10 cellular contexts compared by ENCODE assay signal in the genomic region with DNA sequence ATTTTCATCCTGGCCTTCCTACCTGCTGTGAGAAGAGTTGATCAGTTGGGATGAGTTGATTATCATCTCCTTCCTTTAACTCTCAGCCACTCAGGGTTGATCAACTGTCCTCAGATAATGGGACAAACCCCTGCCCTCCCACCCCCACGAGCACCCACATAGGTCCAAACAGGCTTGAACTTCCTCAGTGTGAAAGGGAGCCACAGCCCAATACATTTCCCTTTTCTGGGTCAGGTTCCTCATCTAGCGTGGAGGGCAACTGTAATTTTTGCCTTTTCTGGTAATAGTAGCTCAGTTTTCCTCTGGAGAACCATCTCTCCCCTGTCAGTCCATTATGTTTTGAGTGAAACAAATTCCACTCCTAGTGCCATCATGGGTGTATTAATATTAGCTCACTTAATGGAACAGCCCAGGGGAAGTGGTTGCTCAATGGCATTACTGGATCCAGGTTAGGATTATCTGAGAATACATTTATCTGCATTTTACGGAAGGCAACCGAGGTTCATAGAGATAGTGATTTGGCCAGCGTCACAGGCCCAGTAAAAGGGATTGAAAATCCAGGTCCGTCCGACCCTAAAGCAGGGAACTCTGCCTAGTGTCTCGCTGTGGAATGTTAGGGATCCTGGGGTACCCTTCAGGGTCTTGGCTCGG. TPM values are rescaled to one million over a fixed set of nuclear protein-coding genes. Genes with fewer than 3 reads are reported as not detected.
DNase-seq lines count a peak whose midpoint lies in the region; ATAC-seq and TF ChIP-seq lines count a peak whose summit lies in the region.
"Had no signal": no experiment of that assay in that cellular context is flagged by ENCODE, and none has a peak within 500 bp of the region (broad histone marks: within the 10 kb centered on the region; RNA-seq: fewer than 3 reads in every experiment).

No MANE protein-coding gene starts in this region.

- H3K27me3 ChIP-seq in right lobe of liver (no peaks in the 10 kb centered on the region), tibial artery (no peaks in the 10 kb centered on the region)
- H3K27me3 ChIP-seq: foreskin keratinocyte had no signal

- peaks cover 10% of the 10 kb centered on the region for H3K4me1 Mint-ChIP-seq in activated CD4-positive, alpha-beta T cell treated with anti-CD3 and anti-CD28 coated beads, Interleukin-2, amount 10 ng/mL, durations not matched to agents 24 days and 14 days

- DNase-seq in activated CD4-positive, alpha-beta T cell treated with anti-CD3 and anti-CD28 coated beads, Interleukin-2, amount 10 ng/mL, durations not matched to agents 24 days and 14 days = peak; percentile 50
- no peak for DNase-seq in activated CD4-positive, alpha-beta T cell treated with anti-CD3 and anti-CD28 coated beads for 48 hours
- no peak for DNase-seq in astrocyte of the cerebellum (ENCODE audit: low read depth)
- no peak for DNase-seq in right lobe of liver
- DNase-seq in tibial artery = peak in 1 of 2 donors; percentile 15
- DNase-seq in stimulated activated CD4-positive, alpha-beta T cell treated with anti-CD3 and anti-CD28 coated beads, Interleukin-2, amount 100 ng/mL, for 48 hours = no peak
- DNase-seq in retina = no peak

- TF ChIP-seq POLR2A in right lobe of liver (IDR thresholded peaks at IDR 0.05) = no peak

- H3K9me3 ChIP-seq in right lobe of liver = no peaks in the 10 kb centered on the region
- peaks cover 0 to 10% (median 6%) of the 10 kb centered on the region in 3 donors for H3K9me3 ChIP-seq in tibial artery

- peaks cover 30% of the 10 kb centered on the region for H3K27me3 Mint-ChIP-seq in activated CD4-positive, alpha-beta T cell treated with anti-CD3 and anti-CD28 coated beads, Interleukin-2, amount 10 ng/mL, durations not matched to agents 24 days and 14 days

- peaks cover 17% of the 10 kb centered on the region for H3K9me3 Mint-ChIP-seq in activated CD4-positive, alpha-beta T cell treated with anti-CD3 and anti-CD28 coated beads, Interleukin-2, amount 10 ng/mL, durations not matched to agents 24 days and 14 days

- no peak overlapping the region for H3K27ac Mint-ChIP-seq in activated CD4-positive, alpha-beta T cell treated with anti-CD3 and anti-CD28 coated beads, Interleukin-2, amount 10 ng/mL, durations not matched to agents 24 days and 14 days
- H3K27ac Mint-ChIP-seq: CD4-positive, CD25-positive, alpha-beta regulatory T cell had no signal

- ATAC-seq in right lobe of liver (peak; percentile 3 to 47 (median 20)), HG03135 (IDR thresholded peaks at IDR 0.05; ENCODE audit: unreplicated experiment) (no peak)

- in situ Hi-C loops in astrocyte of the cerebellum (cut with HindIII; ENCODE audit: low sequenced_read_pairs) = no loop called here

- H3K27ac ChIP-seq in right lobe of liver = peak overlapping the region in 1 of 3 donors; percentile 42
- peak overlapping the region; percentile 46 to 55 for H3K27ac ChIP-seq in tibial artery

- H3K36me3 Mint-ChIP-seq in activated CD4-positive, alpha-beta T cell treated with anti-CD3 and anti-CD28 coated beads, Interleukin-2, amount 10 ng/mL, durations not matched to agents 24 days and 14 days (ENCODE audit: low read depth) = no peaks in the 10 kb centered on the region
- H3K36me3 Mint-ChIP-seq: CD4-positive, CD25-positive, alpha-beta regulatory T cell had no signal

- H3K4me3 ChIP-seq in astrocyte of the cerebellum (ENCODE audit: low read depth, low read length) = peak overlapping the region; percentile 66
- H3K4me3 ChIP-seq in right lobe of liver = peak overlapping the region; percentile 44 to 59 (median 58)
- peak overlapping the region; percentile 57 to 70 for H3K4me3 ChIP-seq in tibial artery

- H3K4me1 ChIP-seq in right lobe of liver (peaks cover 0 to 2% (median under 1%) of the 10 kb centered on the region in 4 donors), tibial artery (peaks cover 0 to 15% (median 3%) of the 10 kb centered on the region in 4 donors)
- H3K4me1 ChIP-seq: foreskin keratinocyte had no signal

- 74% methylated on average over 9 of the region's 9 CpGs for WGBS in right lobe of liver (ENCODE audit: insufficient coverage, low coverage, low lambda C conversion rate, missing lambda C conversion rate)

- intact Hi-C loops in activated CD4-positive, alpha-beta T cell treated with anti-CD3 and anti-CD28 coated beads, Interleukin-2, amount 10 ng/mL, durations not matched to agents 24 days and 14 days (cut with micrococcal nuclease) = no loop called here
- intact Hi-C loops in right lobe of liver (cut with DNase I) (no loop called here), tibial artery (cut with DNase I; ENCODE audit: low total_unique reads) (no loop called here)

- TF ChIP-seq CTCF in astrocyte of the cerebellum (IDR thresholded peaks at IDR 0.05; ENCODE audit: low read depth, low read length, missing control alignments) (no peak), right lobe of liver (IDR thresholded peaks at IDR 0.05) (no peak), tibial artery (IDR thresholded peaks at IDR 0.05) (no peak)

- peak overlapping the region; percentile 79 for H3K4me3 Mint-ChIP-seq in activated CD4-positive, alpha-beta T cell treated with anti-CD3 and anti-CD28 coated beads, Interleukin-2, amount 10 ng/mL, durations not matched to agents 24 days and 14 days
- H3K4me3 Mint-ChIP-seq: CD4-positive, CD25-positive, alpha-beta regulatory T cell had no signal

- no peaks in the 10 kb centered on the region for H3K36me3 ChIP-seq in right lobe of liver
- peaks cover 0 to 26% (median 19%) of the 10 kb centered on the region in 3 donors for H3K36me3 ChIP-seq in tibial artery

RNA-seq across cellular contexts. Expression of a gene that starts 0.5 kb away (rescaled TPM):
- total RNA-seq in activated CD4-positive, alpha-beta T cell treated with anti-CD3 and anti-CD28 coated beads, Interleukin-2, amount 10 ng/mL, durations not matched to agents 24 days and 14 days = 1.8 and 3.7 TPM in 2 replicates
- total RNA-seq in right lobe of liver = 1 to 10 TPM; 1.8 to 5.1 (median 2.7) TPM

RNA-seq across cellular contexts. Expression of a gene that starts 29.4 kb away (rescaled TPM):
- not detected in 2 replicates for total RNA-seq in activated CD4-positive, alpha-beta T cell treated with anti-CD3 and anti-CD28 coated beads, Interleukin-2, amount 10 ng/mL, durations not matched to agents 24 days and 14 days
- total RNA-seq in right lobe of liver = 10 to 100 TPM in 2 of 6 experiments, 1 to 10 TPM in 4; 4.8 to 13.2 (median 6.7) TPM

RNA-seq across cellular contexts. Expression of a gene that starts 58.1 kb away (rescaled TPM):
- not detected in 2 replicates for total RNA-seq in activated CD4-positive, alpha-beta T cell treated with anti-CD3 and anti-CD28 coated beads, Interleukin-2, amount 10 ng/mL, durations not matched to agents 24 days and 14 days
- under 1 TPM in 3 of 6 experiments, not detected in 3; 0.20 to 0.31 (median 0.29) TPM for total RNA-seq in right lobe of liver
- total RNA-seq: CD4-positive, CD25-positive, alpha-beta regulatory T cell had no signal
